ENCODE assay signal across 29 cellular contexts in genomic region chr20:31903630-31904386, GRCh38. TPM values are rescaled to one million over a fixed set of nuclear protein-coding genes. Genes with fewer than 3 reads are reported as not detected.
"Had no signal": no experiment of that assay in that cellular context is flagged by ENCODE, and none has a peak within 500 bp of the region (broad histone marks: within the 10 kb centered on the region; RNA-seq: fewer than 3 reads in every experiment).

No MANE protein-coding gene starts in this region.

- DNase-seq: activated CD4-positive, alpha-beta memory T cell treated with anti-CD3 and anti-CD28 coated beads for 36 hours; activated CD4-positive, alpha-beta T cell treated with anti-CD3 and anti-CD28 coated beads, Interleukin-2, amount 10 ng/mL, durations not matched to agents 24 days and 14 days; activated CD4-positive, CD25-positive, alpha-beta regulatory T cell treated with anti-CD3 and anti-CD28 coated beads, Interleukin-2, amount 50 U/mL, for 72 hours; activated CD8-positive, alpha-beta memory T cell treated with anti-CD3 and anti-CD28 coated beads for 24 hours; activated gamma-delta T cell; activated naive CD4-positive, alpha-beta T cell treated with anti-CD3 and anti-CD28 coated beads for 36 hours; activated T-cell treated with anti-CD3 and anti-CD28 coated beads, Interleukin-2, amount 50 U/mL, for 48 hours; amygdala; Karpas-422; MV-4-11; NCI-H1092 treated with DMSO at 0.1 percent for 48 hours; NCI-H1417 treated with DMSO at 0.1 percent for 48 hours; NCI-H1694; NCI-H2029; NCI-H2107; NCI-H2171 treated with DMSO at 0.1 percent for 48 hours; NCI-H345; NCI-H510A; NCI-H69; NK-92 treated with Interleukin-12 subunit alpha and Interleukin-12 subunit beta, amount 100 ng/mL, for 24 hours; Peyer's patch; SHP77 had no signal

- H3K36me3 Mint-ChIP-seq: activated CD4-positive, alpha-beta memory T cell treated with anti-CD3 and anti-CD28 coated beads for 36 hours; activated naive CD8-positive, alpha-beta T cell; brain had no signal

- H3K4me1 Mint-ChIP-seq: activated CD4-positive, alpha-beta T cell treated with anti-CD3 and anti-CD28 coated beads, Interleukin-2, amount 10 ng/mL, durations not matched to agents 24 days and 14 days; activated T-helper 17 cell treated with anti-CD3 and anti-CD28 coated beads, Interleukin-2, amount 50 U/mL, for 72 hours; brain had no signal

- ATAC-seq: activated T-helper 17 cell treated with anti-CD3 and anti-CD28 coated beads, Interleukin-2, amount 50 U/mL, for 72 hours; SK-N-SH treated with all-trans-retinoic acid at 6 μM for 48 hours had no signal

- H3K36me3 ChIP-seq: Peyer's patch, SJSA1 had no signal

- FAIRE-seq: astrocyte had no signal

- H3K9me3 ChIP-seq: Peyer's patch, SJSA1 had no signal

- H3K9me3 Mint-ChIP-seq: activated CD4-positive, alpha-beta memory T cell treated with anti-CD3 and anti-CD28 coated beads for 36 hours; activated CD4-positive, alpha-beta T cell treated with anti-CD3 and anti-CD28 coated beads, Interleukin-2, amount 10 ng/mL, durations not matched to agents 24 days and 14 days; activated naive CD4-positive, alpha-beta T cell treated with anti-CD3 and anti-CD28 coated beads for 36 hours; activated T-helper 17 cell treated with anti-CD3 and anti-CD28 coated beads, Interleukin-2, amount 50 U/mL, for 72 hours; T-helper 1 cell treated with Interleukin-12 subunit alpha and Interleukin-12 subunit beta and Interleukin-4 antibody, amounts not matched to agents 30 μg/mL and 1 μg/mL, for 36 hours had no signal

- H3K27ac Mint-ChIP-seq: activated CD4-positive, alpha-beta memory T cell treated with anti-CD3 and anti-CD28 coated beads for 36 hours; activated CD4-positive, alpha-beta T cell treated with anti-CD3 and anti-CD28 coated beads, Interleukin-2, amount 10 ng/mL, durations not matched to agents 24 days and 14 days; activated naive CD4-positive, alpha-beta T cell treated with anti-CD3 and anti-CD28 coated beads for 36 hours; activated naive CD8-positive, alpha-beta T cell; activated T-helper 17 cell treated with anti-CD3 and anti-CD28 coated beads, Interleukin-2, amount 50 U/mL, for 72 hours; brain; T-helper 1 cell treated with Interleukin-12 subunit alpha and Interleukin-12 subunit beta and Interleukin-4 antibody, amounts not matched to agents 30 μg/mL and 1 μg/mL, for 36 hours had no signal

- H3K4me1 ChIP-seq: Peyer's patch, SJSA1 had no signal

- H3K4me3 Mint-ChIP-seq: activated CD4-positive, alpha-beta memory T cell treated with anti-CD3 and anti-CD28 coated beads for 36 hours; activated CD4-positive, alpha-beta T cell treated with anti-CD3 and anti-CD28 coated beads, Interleukin-2, amount 10 ng/mL, durations not matched to agents 24 days and 14 days; activated naive CD4-positive, alpha-beta T cell treated with anti-CD3 and anti-CD28 coated beads for 36 hours; activated naive CD8-positive, alpha-beta T cell; activated T-helper 17 cell treated with anti-CD3 and anti-CD28 coated beads, Interleukin-2, amount 50 U/mL, for 72 hours; brain; T-helper 1 cell treated with Interleukin-12 subunit alpha and Interleukin-12 subunit beta and Interleukin-4 antibody, amounts not matched to agents 30 μg/mL and 1 μg/mL, for 36 hours had no signal

- H3K4me3 ChIP-seq: Peyer's patch, SJSA1 had no signal

- H3K27me3 ChIP-seq: Peyer's patch, SJSA1 had no signal

- H3K27ac ChIP-seq: Peyer's patch, SJSA1 had no signal

RNA-seq across cellular contexts. Expression of gene TTLL9, which starts 33.4 kb away (rescaled TPM):
- total RNA-seq: activated CD4-positive, alpha-beta memory T cell treated with anti-CD3 and anti-CD28 coated beads for 36 hours; activated CD4-positive, alpha-beta T cell treated with anti-CD3 and anti-CD28 coated beads, Interleukin-2, amount 10 ng/mL, durations not matched to agents 24 days and 14 days; activated naive CD4-positive, alpha-beta T cell treated with anti-CD3 and anti-CD28 coated beads for 36 hours; activated T-helper 17 cell treated with anti-CD3 and anti-CD28 coated beads, Interleukin-2, amount 50 U/mL, for 72 hours; SJSA1 had no signal

RNA-seq across cellular contexts. Expression of gene DUSP15, which starts 33.5 kb away (rescaled TPM):
- total RNA-seq: activated CD4-positive, alpha-beta memory T cell treated with anti-CD3 and anti-CD28 coated beads for 36 hours; activated CD4-positive, alpha-beta T cell treated with anti-CD3 and anti-CD28 coated beads, Interleukin-2, amount 10 ng/mL, durations not matched to agents 24 days and 14 days; activated naive CD4-positive, alpha-beta T cell treated with anti-CD3 and anti-CD28 coated beads for 36 hours; activated T-helper 17 cell treated with anti-CD3 and anti-CD28 coated beads, Interleukin-2, amount 50 U/mL, for 72 hours had no signal

RNA-seq across cellular contexts. Expression of gene FOXS1, which starts 58.4 kb away (rescaled TPM):
- total RNA-seq: activated CD4-positive, alpha-beta memory T cell treated with anti-CD3 and anti-CD28 coated beads for 36 hours; activated CD4-positive, alpha-beta T cell treated with anti-CD3 and anti-CD28 coated beads, Interleukin-2, amount 10 ng/mL, durations not matched to agents 24 days and 14 days; activated naive CD4-positive, alpha-beta T cell treated with anti-CD3 and anti-CD28 coated beads for 36 hours; activated T-helper 17 cell treated with anti-CD3 and anti-CD28 coated beads, Interleukin-2, amount 50 U/mL, for 72 hours; Peyer's patch had no signal
